In genomic region chr10:19154375-19154774, GRCh38 we compare ENCODE assay signal across 1 cellular context.
TF ChIP-seq lines count a peak whose summit lies in the region.

No MANE protein-coding gene starts in this region.

TF ChIP-seq in GM23338, 12 proteins besides CTCF, POLR2A, EP300 and RAD21 (continued from another document):
- TF ChIP-seq, protein P1, sequence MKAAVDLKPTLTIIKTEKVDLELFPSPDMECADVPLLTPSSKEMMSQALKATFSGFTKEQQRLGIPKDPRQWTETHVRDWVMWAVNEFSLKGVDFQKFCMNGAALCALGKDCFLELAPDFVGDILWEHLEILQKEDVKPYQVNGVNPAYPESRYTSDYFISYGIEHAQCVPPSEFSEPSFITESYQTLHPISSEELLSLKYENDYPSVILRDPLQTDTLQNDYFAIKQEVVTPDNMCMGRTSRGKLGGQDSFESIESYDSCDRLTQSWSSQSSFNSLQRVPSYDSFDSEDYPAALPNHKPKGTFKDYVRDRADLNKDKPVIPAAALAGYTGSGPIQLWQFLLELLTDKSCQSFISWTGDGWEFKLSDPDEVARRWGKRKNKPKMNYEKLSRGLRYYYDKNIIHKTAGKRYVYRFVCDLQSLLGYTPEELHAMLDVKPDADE (IDR thresholded peaks at IDR 0.05), result no peak
